ENCODE assay signal across 1 cellular context in the genomic region with DNA sequence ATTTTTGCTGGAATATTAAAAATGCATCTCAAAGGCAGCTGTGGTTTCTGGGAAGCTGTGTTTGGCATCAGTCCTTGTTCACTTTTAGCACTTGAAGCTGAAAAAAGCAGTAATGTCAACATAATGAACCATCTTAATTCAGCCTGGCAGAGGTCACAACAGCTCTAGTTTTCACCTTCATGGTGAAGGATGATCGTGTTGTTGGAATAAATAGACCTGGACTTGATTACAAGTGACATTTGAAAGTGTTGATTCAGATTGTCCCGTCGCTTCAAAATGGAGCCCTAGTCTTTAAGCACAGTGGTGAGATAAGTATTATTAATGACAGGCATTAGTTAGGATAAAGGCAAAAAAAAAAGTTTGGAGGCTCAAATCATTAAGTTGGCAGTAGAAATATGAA.
TF ChIP-seq lines count a peak whose summit lies in the region.

No MANE protein-coding gene starts in this region.

TF ChIP-seq in H1, 55 proteins besides CTCF, POLR2A, EP300 and RAD21:
- TF ChIP-seq BCL11A (IDR thresholded peaks at IDR 0.05; ENCODE audit: low read depth in 2 of 2, low read length in 2 of 2) (no peak), RBBP5 (IDR thresholded peaks at IDR 0.05; ENCODE audit: borderline replicate concordance, low read depth, low read length) (no peak), KDM1A (IDR thresholded peaks at IDR 0.05; ENCODE audit: borderline replicate concordance, low read length) (no peak), SAP30 (IDR thresholded peaks at IDR 0.05; ENCODE audit: insufficient read depth, insufficient replicate concordance, low read length) (no peak), EZH2 (IDR thresholded peaks at IDR 0.05; ENCODE audit: low read depth, low read length, severe bottlenecking) (no peak), TAF7 (optimal IDR thresholded peaks at IDR 0.05; ENCODE audit: borderline replicate concordance, low read depth, low read length) (no peak)
